ENCODE assay signal across 17 cellular contexts in the genomic region with DNA sequence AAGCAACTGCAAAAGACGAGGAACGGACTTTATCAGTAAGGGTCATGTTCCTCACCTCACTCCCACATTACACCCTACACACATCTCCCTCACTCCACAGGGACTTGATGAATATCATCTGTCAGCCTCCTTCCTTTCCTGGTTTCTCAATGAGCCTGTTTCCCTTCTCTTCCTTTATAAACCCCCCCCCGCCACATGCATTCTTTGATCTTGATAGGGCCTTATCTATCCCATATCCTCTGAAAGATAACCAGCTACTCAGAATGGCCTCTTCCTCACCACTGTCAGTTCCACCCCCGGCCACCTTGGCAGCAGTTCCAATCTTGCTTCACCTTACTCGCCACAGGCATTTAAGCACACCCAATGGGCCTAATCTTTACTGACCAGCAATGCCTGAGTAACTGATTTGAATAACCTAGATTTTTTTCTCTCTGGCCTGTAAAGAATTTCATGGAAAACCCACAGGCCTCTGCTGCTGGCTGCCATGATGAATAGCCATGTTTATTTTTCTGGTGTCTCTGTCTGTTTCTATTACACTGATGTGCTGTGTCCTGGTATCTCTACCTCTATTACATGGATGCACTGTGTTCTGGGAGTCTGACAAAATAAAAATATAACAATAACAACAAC.
DNase-seq lines count a peak whose midpoint lies in the region; ATAC-seq and TF ChIP-seq lines count a peak whose summit lies in the region.
"Had no signal": no experiment of that assay in that cellular context is flagged by ENCODE, and none has a peak within 500 bp of the region (broad histone marks: within the 10 kb centered on the region; RNA-seq: fewer than 3 reads in every experiment).

No MANE protein-coding gene starts in this region.

- H3K4me3 Mint-ChIP-seq in activated naive CD8-positive, alpha-beta T cell treated with anti-CD3 and anti-CD28 coated beads, Interleukin-2, amount 50 U/mL, for 24 hours, result no peak overlapping the region
- no peak overlapping the region for H3K4me3 Mint-ChIP-seq in activated naive CD8-positive, alpha-beta T cell treated with anti-CD3 and anti-CD28 coated beads for 36 hours
- H3K4me3 Mint-ChIP-seq in immature natural killer cell, result no peak overlapping the region
- H3K4me3 Mint-ChIP-seq: activated CD8-positive, alpha-beta T cell treated with anti-CD3 and anti-CD28 coated beads for 36 hours; activated naive CD4-positive, alpha-beta T cell treated with anti-CD3 and anti-CD28 coated beads for 36 hours; T-helper 1 cell treated with Interleukin-12 subunit alpha and Interleukin-12 subunit beta and Interleukin-4 antibody, amounts not matched to agents 30 μg/mL and 1 μg/mL, for 36 hours had no signal

- H3K4me3 ChIP-seq in foreskin fibroblast (ENCODE audit: low read depth in 1 of 2, low read length in 2 of 2), result no peak overlapping the region
- H3K4me3 ChIP-seq: A549, hepatocyte, testis had no signal

- H3K27me3 Mint-ChIP-seq in activated naive CD8-positive, alpha-beta T cell treated with anti-CD3 and anti-CD28 coated beads, Interleukin-2, amount 50 U/mL, for 24 hours, result peaks cover 33% of the 10 kb centered on the region
- H3K27me3 Mint-ChIP-seq in activated naive CD8-positive, alpha-beta T cell treated with anti-CD3 and anti-CD28 coated beads for 36 hours, result peaks cover 40% of the 10 kb centered on the region
- H3K27me3 Mint-ChIP-seq in immature natural killer cell (ENCODE audit: low read depth in 3 of 3), result peaks cover 6 to 8% (median 7%) of the 10 kb centered on the region in 3 donors

- H3K27ac Mint-ChIP-seq in activated naive CD8-positive, alpha-beta T cell treated with anti-CD3 and anti-CD28 coated beads, Interleukin-2, amount 50 U/mL, for 24 hours, result peak overlapping the region; percentile 38
- no peak overlapping the region for H3K27ac Mint-ChIP-seq in activated naive CD8-positive, alpha-beta T cell treated with anti-CD3 and anti-CD28 coated beads for 36 hours
- H3K27ac Mint-ChIP-seq in immature natural killer cell, result no peak overlapping the region
- H3K27ac Mint-ChIP-seq: activated CD8-positive, alpha-beta T cell treated with anti-CD3 and anti-CD28 coated beads for 36 hours; activated naive CD4-positive, alpha-beta T cell treated with anti-CD3 and anti-CD28 coated beads for 36 hours; T-helper 1 cell treated with Interleukin-12 subunit alpha and Interleukin-12 subunit beta and Interleukin-4 antibody, amounts not matched to agents 30 μg/mL and 1 μg/mL, for 36 hours had no signal

- DNase-seq in activated naive CD8-positive, alpha-beta T cell treated with anti-CD3 and anti-CD28 coated beads, Interleukin-2, amount 50 U/mL, for 24 hours, result no peak
- no peak for DNase-seq in activated naive CD8-positive, alpha-beta T cell treated with anti-CD3 and anti-CD28 coated beads for 36 hours
- peak; percentile 9 for DNase-seq in UCSD-AML1 (lab: John Stamatoyannopoulos, UW; ENCODE audit: unreplicated experiment)
- DNase-seq in foreskin fibroblast, result peak; percentile 51 to 72
- DNase-seq in 8988T, result no peak
- DNase-seq in immature natural killer cell, result no peak
- no peak for DNase-seq in stimulated activated CD4-positive, alpha-beta T cell treated with anti-CD3 and anti-CD28 coated beads, Interleukin-15, amount 100 ng/mL, for 24 hours
- DNase-seq in occipital lobe (lab: John Stamatoyannopoulos, UW), result no peak
- DNase-seq: activated CD8-positive, alpha-beta T cell treated with anti-CD3 and anti-CD28 coated beads for 36 hours; activated naive CD4-positive, alpha-beta T cell treated with anti-CD3 and anti-CD28 coated beads for 36 hours; DMS79; NCI-H1694; right cardiac atrium; testis had no signal

- H3K36me3 Mint-ChIP-seq in activated naive CD8-positive, alpha-beta T cell treated with anti-CD3 and anti-CD28 coated beads, Interleukin-2, amount 50 U/mL, for 24 hours (ENCODE audit: low read depth), result no peaks in the 10 kb centered on the region
- no peaks in the 10 kb centered on the region for H3K36me3 Mint-ChIP-seq in activated naive CD8-positive, alpha-beta T cell treated with anti-CD3 and anti-CD28 coated beads for 36 hours
- no peaks in the 10 kb centered on the region for H3K36me3 Mint-ChIP-seq in immature natural killer cell

- no peak for TF ChIP-seq CTCF in foreskin fibroblast (IDR thresholded peaks at IDR 0.05; ENCODE audit: low read depth, low read length)

- no peaks in the 10 kb centered on the region for H3K9me3 Mint-ChIP-seq in activated naive CD8-positive, alpha-beta T cell treated with anti-CD3 and anti-CD28 coated beads, Interleukin-2, amount 50 U/mL, for 24 hours
- H3K9me3 Mint-ChIP-seq in activated naive CD8-positive, alpha-beta T cell treated with anti-CD3 and anti-CD28 coated beads for 36 hours, result no peaks in the 10 kb centered on the region
- H3K9me3 Mint-ChIP-seq in immature natural killer cell, result no peaks in the 10 kb centered on the region
- H3K9me3 Mint-ChIP-seq: activated CD8-positive, alpha-beta T cell treated with anti-CD3 and anti-CD28 coated beads for 36 hours; activated naive CD4-positive, alpha-beta T cell treated with anti-CD3 and anti-CD28 coated beads for 36 hours; T-helper 1 cell treated with Interleukin-12 subunit alpha and Interleukin-12 subunit beta and Interleukin-4 antibody, amounts not matched to agents 30 μg/mL and 1 μg/mL, for 36 hours had no signal

- no peak for ATAC-seq in activated naive CD8-positive, alpha-beta T cell treated with anti-CD3 and anti-CD28 coated beads, Interleukin-2, amount 50 U/mL, for 24 hours
- ATAC-seq: activated CD8-positive, alpha-beta T cell treated with anti-CD3 and anti-CD28 coated beads for 36 hours; right cardiac atrium had no signal

- H3K4me1 Mint-ChIP-seq in activated naive CD8-positive, alpha-beta T cell treated with anti-CD3 and anti-CD28 coated beads, Interleukin-2, amount 50 U/mL, for 24 hours, result peaks cover 12% of the 10 kb centered on the region
- H3K4me1 Mint-ChIP-seq in activated naive CD8-positive, alpha-beta T cell treated with anti-CD3 and anti-CD28 coated beads for 36 hours, result peaks cover 10% of the 10 kb centered on the region
- H3K4me1 Mint-ChIP-seq in immature natural killer cell, result no peaks in the 10 kb centered on the region

Comparison
In these comparisons a context has a peak if more than half of its experiments do, and no peak if none do; other contexts are left out.
1. DNase-seq: peak in UCSD-AML1 (single experiment) and foreskin fibroblast (2 of 2); none in activated naive CD8-positive, alpha-beta T cell treated with anti-CD3 and anti-CD28 coated beads, Interleukin-2, amount 50 U/mL, for 24 hours (single experiment), activated naive CD8-positive, alpha-beta T cell treated with anti-CD3 and anti-CD28 coated beads for 36 hours (single experiment), 8988T (single experiment), immature natural killer cell (0 of 3), stimulated activated CD4-positive, alpha-beta T cell treated with anti-CD3 and anti-CD28 coated beads, Interleukin-15, amount 100 ng/mL, for 24 hours (single experiment) and occipital lobe (single experiment).